ENCODE assay signal across 1 cellular context in the genomic region with DNA sequence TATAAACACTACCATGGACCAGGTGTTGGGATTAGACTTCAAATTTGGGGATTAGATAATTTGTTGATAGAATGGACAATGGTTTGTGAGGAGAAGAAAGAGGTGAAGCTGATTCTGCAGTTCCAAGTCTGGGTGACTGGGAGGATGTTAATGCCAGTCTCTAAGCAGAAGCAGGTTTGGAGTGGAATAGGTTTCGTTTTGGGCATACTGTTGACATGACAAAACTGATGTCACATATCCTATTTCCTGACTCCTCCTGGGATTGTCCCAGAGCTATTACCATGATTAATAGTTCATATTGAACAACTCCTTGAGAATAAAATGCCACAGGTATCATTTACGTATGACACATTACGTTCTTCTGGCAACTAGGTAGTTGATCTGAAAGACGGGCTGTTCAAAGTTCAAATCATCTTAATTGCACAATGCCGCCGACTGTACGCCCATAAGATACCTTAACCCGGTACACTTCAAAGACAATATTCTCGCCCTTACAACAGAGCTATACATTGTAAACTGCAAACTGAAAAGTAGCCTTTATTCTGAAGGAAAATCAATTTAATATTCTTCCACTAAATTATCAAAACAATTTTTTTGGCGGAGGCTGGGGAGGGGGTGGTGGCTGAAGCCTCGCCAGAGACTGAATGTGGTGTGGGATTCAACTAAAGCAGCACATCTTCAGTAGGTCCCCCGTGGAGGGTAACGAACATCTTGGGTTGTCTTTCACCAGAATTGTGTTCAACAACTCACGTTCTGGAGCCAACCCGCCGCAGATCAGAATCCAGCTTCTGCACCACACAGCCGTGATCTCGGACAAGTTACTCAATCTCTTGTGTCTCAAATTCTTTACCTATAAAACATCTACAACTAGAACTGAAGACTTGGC.
TF ChIP-seq lines count a peak whose summit lies in the region.

No MANE protein-coding gene starts in this region.

TF ChIP-seq in IMR-90, 13 proteins besides CTCF, POLR2A, EP300 and RAD21:
- TF ChIP-seq RFX5 (IDR thresholded peaks at IDR 0.05; ENCODE audit: low read depth, low read length) (no peak), MAFK (IDR thresholded peaks at IDR 0.05; ENCODE audit: low read depth, low read length) (no peak), CHD1 (IDR thresholded peaks at IDR 0.05; ENCODE audit: low read depth, low read length) (no peak), FOS (IDR thresholded peaks at IDR 0.05; ENCODE audit: low read depth, low read length) (no peak), NFE2L2 (IDR thresholded peaks at IDR 0.05; ENCODE audit: low read depth, low read length) (no peak), RCOR1 (IDR thresholded peaks at IDR 0.05; ENCODE audit: insufficient replicate concordance, low read length) (no peak), CEBPB (IDR thresholded peaks at IDR 0.05; ENCODE audit: low read depth, low read length) (no peak), BHLHE40 (IDR thresholded peaks at IDR 0.05; ENCODE audit: low read depth, low read length) (no peak)
- TF ChIP-seq, protein P1, sequence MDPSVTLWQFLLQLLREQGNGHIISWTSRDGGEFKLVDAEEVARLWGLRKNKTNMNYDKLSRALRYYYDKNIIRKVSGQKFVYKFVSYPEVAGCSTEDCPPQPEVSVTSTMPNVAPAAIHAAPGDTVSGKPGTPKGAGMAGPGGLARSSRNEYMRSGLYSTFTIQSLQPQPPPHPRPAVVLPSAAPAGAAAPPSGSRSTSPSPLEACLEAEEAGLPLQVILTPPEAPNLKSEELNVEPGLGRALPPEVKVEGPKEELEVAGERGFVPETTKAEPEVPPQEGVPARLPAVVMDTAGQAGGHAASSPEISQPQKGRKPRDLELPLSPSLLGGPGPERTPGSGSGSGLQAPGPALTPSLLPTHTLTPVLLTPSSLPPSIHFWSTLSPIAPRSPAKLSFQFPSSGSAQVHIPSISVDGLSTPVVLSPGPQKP (IDR thresholded peaks at IDR 0.05; ENCODE audit: borderline replicate concordance, low read depth, low read length), result no peak
